8 cellular contexts compared by ENCODE assay signal in the genomic region with DNA sequence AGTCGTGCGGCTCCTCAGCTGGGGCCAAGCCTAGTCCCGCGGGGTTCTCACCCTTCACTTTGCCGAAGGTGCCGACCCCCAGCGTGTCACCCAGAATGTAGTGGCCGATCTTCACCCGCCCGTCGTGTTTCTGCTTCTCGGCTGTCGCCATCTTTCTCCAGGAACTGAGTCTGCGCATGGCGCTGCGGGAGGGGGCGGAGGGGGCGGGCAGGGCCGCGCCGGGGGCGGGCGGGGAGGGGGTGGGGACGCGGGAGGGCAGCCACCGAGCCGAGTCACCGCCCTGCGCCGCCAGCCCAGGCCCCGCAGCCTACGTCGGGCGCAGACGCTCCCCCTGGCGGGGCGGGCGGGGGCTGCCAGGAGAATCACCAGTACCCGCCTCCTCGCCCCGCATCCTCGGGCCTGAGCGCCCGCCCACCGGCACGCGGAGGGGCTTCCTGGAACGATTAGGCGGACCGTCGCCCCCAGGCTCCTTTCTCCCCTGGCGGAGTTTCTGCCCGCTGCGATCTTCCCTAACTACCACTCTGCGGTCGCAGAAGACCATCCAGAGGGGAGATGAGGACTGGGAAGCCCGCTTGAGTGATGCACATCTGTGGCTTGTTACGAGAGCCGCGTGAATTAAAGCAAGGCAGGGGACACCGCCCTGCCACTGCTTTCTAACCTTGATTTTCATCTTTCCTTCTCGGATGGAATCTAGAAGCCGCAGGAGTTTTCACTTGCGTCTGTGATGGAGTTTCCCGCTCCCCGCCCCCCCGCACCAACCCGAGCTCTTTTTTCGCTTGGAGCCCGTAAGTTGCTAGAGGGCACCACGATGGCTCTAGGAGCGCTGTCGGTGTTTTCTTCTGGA.
A peak's percentile ranks its signal among the peaks of the same experiment; 100 is the strongest.
DNase-seq lines count a peak whose midpoint lies in the region; ATAC-seq and TF ChIP-seq lines count a peak whose summit lies in the region.

A gene (minus strand): TSS at position 363 of the 844 bp plus-strand sequence. CDS start 185 bp downstream, at position 178.

- TF ChIP-seq POLR2A in GM19099 (IDR thresholded peaks at IDR 0.05; ENCODE audit: extremely low read depth, insufficient read length, low read depth) = peak; percentile 78

- DNase-seq in Ammon's horn (ENCODE audit: low spot score) = peak; percentile 95
- DNase-seq in NCI-H446 (lab: John Stamatoyannopoulos, UW) = peak; percentile 96 to 98
- DNase-seq in activated CD4-positive, CD25-positive, alpha-beta regulatory T cell treated with anti-CD3 and anti-CD28 coated beads, Interleukin-2, amount 50 U/mL, for 16 hours (ENCODE audit: low read depth, low spot score) = peak; percentile 75
- DNase-seq in central memory CD4-positive, alpha-beta T cell = peak; percentile 91
- peak; percentile 95 for DNase-seq in islet precursor cell
- peak; percentile 72 to 84 (median 76) for DNase-seq in stimulated activated CD4-positive, alpha-beta T cell treated with anti-CD3 and anti-CD28 coated beads, Interleukin-12 subunit alpha, Interleukin-12 subunit beta, amount 100 ng/mL, for 48 hours (ENCODE audit: low read depth in 2 of 3, low spot score in 1 of 3)

- peak; percentile 80 for ATAC-seq in HG03378 (IDR thresholded peaks at IDR 0.05; ENCODE audit: unreplicated experiment)

Comparison
In these comparisons a context has a peak if more than half of its experiments do, and no peak if none do; other contexts are left out.
1. Peak in every context shown above with its lines: DNase-seq and ATAC-seq.